Comparison of ENCODE assay signal across 8 cellular contexts in the genomic region with DNA sequence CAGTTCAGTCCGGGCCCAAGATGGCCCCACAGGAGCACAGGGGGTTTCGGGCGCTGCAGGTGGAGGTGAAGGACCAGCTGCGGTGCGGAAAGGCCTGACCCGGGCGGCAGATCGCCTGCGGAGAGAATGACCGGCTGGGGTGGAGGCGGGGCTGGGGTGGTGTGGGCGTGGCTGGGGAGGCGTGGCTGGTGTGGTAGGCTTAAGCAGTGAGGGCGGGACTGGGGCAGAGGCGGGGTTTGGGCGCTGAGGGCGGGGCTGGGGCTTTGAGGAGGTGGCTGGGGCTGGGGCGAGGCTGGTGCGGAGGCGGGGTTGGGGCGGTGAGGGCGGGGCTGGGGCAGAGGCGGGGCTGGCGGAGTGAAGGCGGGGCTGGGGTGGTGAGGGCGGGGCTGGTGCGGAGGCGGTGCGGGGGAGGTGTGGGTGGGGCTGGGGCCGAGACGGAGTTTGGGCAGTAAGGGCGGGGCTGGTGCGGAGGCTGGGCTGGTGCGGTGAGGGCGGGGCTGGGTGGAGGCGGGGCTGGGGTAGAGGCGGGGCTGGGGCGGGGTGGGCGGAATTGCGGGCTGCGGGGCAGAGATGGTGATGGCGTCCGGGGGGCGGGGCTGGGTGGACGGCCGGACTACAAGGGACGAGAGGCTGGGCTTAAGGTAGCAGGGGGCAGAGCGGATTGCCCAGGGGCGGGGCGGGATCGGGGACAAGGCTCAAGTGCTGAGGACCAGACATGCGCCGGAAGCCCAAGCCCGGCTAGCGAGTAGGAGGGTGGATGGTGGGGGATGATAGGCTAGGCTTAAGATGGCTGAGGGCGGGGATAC. TPM values are rescaled to one million over a fixed set of nuclear protein-coding genes. Genes with fewer than 3 reads are reported as not detected.
A peak's percentile ranks its signal among the peaks of the same experiment; 100 is the strongest.
DNase-seq lines count a peak whose midpoint lies in the region; ATAC-seq and FAIRE-seq lines count a peak whose summit lies in the region.

No MANE protein-coding gene starts in this region.

- peak; percentile 69 for ATAC-seq in GM19468 (IDR thresholded peaks at IDR 0.05; ENCODE audit: extremely low read depth, unreplicated experiment)

- H3K4me1 ChIP-seq in NT2/D1 (ENCODE audit: insufficient read depth, insufficient read length) (peaks cover 15% of the 10 kb centered on the region), mononuclear cell (ENCODE audit: insufficient read depth, low read length) (peaks cover 15% of the 10 kb centered on the region)

- H3K4me3 ChIP-seq in NT2/D1 (ENCODE audit: insufficient read length, low read depth) (peak overlapping the region; percentile 45), mononuclear cell (ENCODE audit: low read length) (peak overlapping the region; percentile 32)

- no peaks in the 10 kb centered on the region for H3K36me3 ChIP-seq in NT2/D1 (ENCODE audit: insufficient read depth, insufficient read length, low read length)

- DNase-seq in CMK (ENCODE audit: low read depth) (peak; percentile 99), HTR-8/SVneo (ENCODE audit: insufficient read length, low spot score) (peak; percentile 98), NT2/D1 (ENCODE audit: low read depth, low spot score) (peak; percentile 88), activated T-cell treated with anti-CD3 and anti-CD28 coated beads for 1 hour (ENCODE audit: low read depth) (peak; percentile 95), epithelial cell of prostate (ENCODE audit: low read depth, low spot score) (peak; percentile 68)
- DNase-seq in stimulated activated CD8-positive, alpha-beta memory T cell treated with anti-CD3 and anti-CD28 coated beads, Interleukin-2, amount 100 ng/mL, for 1 hour (ENCODE audit: low read depth in 2 of 2) = peak; percentile 95 to 96

- H3K9me3 ChIP-seq in NT2/D1 (ENCODE audit: insufficient read depth, low read length) (no peaks in the 10 kb centered on the region), mononuclear cell (ENCODE audit: low read depth, low read length) (no peaks in the 10 kb centered on the region)

- H3K9ac ChIP-seq in NT2/D1 (ENCODE audit: insufficient read length, low read depth) = peak overlapping the region; percentile 65

- H3K27me3 ChIP-seq in NT2/D1 (ENCODE audit: insufficient read depth, insufficient read length) (peaks cover 18% of the 10 kb centered on the region), mononuclear cell (ENCODE audit: insufficient read depth, low read length) (no peaks in the 10 kb centered on the region)

- peak; percentile 99 for FAIRE-seq in HTR-8/SVneo (lab: Jason Lieb, UNC)

- H3K27ac ChIP-seq in epithelial cell of prostate = no peak overlapping the region

RNA-seq across cellular contexts. Expression of a gene that starts 9.9 kb away (rescaled TPM):
- total RNA-seq in mononuclear cell = 0.94 TPM

RNA-seq across cellular contexts. Expression of a gene that starts 25.3 kb away (rescaled TPM):
- not detected for total RNA-seq in mononuclear cell

RNA-seq across cellular contexts. Expression of a gene that starts 25.5 kb away (rescaled TPM):
- 57.3 TPM for total RNA-seq in mononuclear cell

RNA-seq across cellular contexts. Expression of a gene that starts 27.7 kb away (rescaled TPM):
- total RNA-seq in mononuclear cell = 54.9 TPM

RNA-seq across cellular contexts. Expression of a gene that starts 34.4 kb away (rescaled TPM):
- 10.7 TPM for total RNA-seq in mononuclear cell
